In genomic region chr11:9360862-9361622, GRCh38 we compare ENCODE assay signal across 8 cellular contexts. TPM values are rescaled to one million over a fixed set of nuclear protein-coding genes. Genes with fewer than 3 reads are reported as not detected.
A peak's percentile ranks its signal among the peaks of the same experiment; 100 is the strongest.
DNase-seq lines count a peak whose midpoint lies in the region; ATAC-seq, FAIRE-seq and TF ChIP-seq lines count a peak whose summit lies in the region.
"Not testable (repeated sequence)": the region's sequence is repeated elsewhere in the genome, so short reads cannot be mapped to it uniquely, and the experiment has no call there.

No MANE protein-coding gene starts in this region.

- not testable (repeated sequence) for FAIRE-seq in A549 (lab: Jason Lieb, UNC); K562 (lab: Jason Lieb, UNC)

- H2AK5ac ChIP-seq in mesendoderm (ENCODE audit: low read length), result not testable (repeated sequence)

- not testable (repeated sequence) for H4K5ac ChIP-seq in mesendoderm (ENCODE audit: low read length)

- not testable (repeated sequence) for H3K18ac ChIP-seq in mesendoderm (ENCODE audit: low read length)

- not testable (repeated sequence) for TF ChIP-seq CTCF in A549 (IDR thresholded peaks at IDR 0.05); HFFc6 (IDR thresholded peaks at IDR 0.05); K562 (IDR thresholded peaks at IDR 0.05 in 2 of 3, conservative IDR thresholded peaks at IDR 0.05 in 1 of 3; ENCODE audit: insufficient read depth in 2 of 3, low read depth in 1 of 3, low read length in 3 of 3); esophagus squamous epithelium (IDR thresholded peaks at IDR 0.05)

- peak overlapping the region; percentile 99 to 100 for H3K27ac ChIP-seq in A549
- H3K27ac ChIP-seq in K562 (ENCODE audit: extremely low read depth, low read depth, low read length), result peak overlapping the region; percentile 46; the same call in 1 of the 3 replicates
- peak overlapping the region in 3 of 4 donors; percentile 95 to 98 (median 98) for H3K27ac ChIP-seq in esophagus squamous epithelium
- H3K27ac ChIP-seq in mesendoderm (ENCODE audit: low read depth, low read length), result not testable (repeated sequence)

- H3K4me2 ChIP-seq in A549 (peak overlapping the region; percentile 35; the same call in 2 of the 3 replicates), skeletal muscle satellite cell (ENCODE audit: low read length) (peak overlapping the region; percentile 16)
- H3K4me2 ChIP-seq in K562 (ENCODE audit: insufficient read depth, low read length); mesendoderm (ENCODE audit: low read length): not testable (repeated sequence)

- not testable (repeated sequence) for H2BK120ac ChIP-seq in mesendoderm (ENCODE audit: low read depth, low read length)

- not testable (repeated sequence) for H3K56ac ChIP-seq in mesendoderm (ENCODE audit: low read length)

- POLR2A ChIA-PET in A549 (lab: Yijun Ruan, JAX); K562 (lab: Yijun Ruan, JAX): not testable (repeated sequence)

- not testable (repeated sequence) for H3K4me3 Mint-ChIP-seq in HFFc6; T-helper 1 cell treated with Interleukin-12 subunit alpha and Interleukin-12 subunit beta and Interleukin-4 antibody, amounts not matched to agents 30 μg/mL and 1 μg/mL, for 36 hours
- H3K4me3 Mint-ChIP-seq in activated T-helper 17 cell treated with anti-CD3 and anti-CD28 coated beads, Interleukin-2, amount 50 U/mL, for 72 hours, result peak overlapping the region; percentile 2

- not testable (repeated sequence) for H3K23ac ChIP-seq in mesendoderm (ENCODE audit: low read length)

- peak overlapping the region; percentile 81 for H2AFZ ChIP-seq in K562 (ENCODE audit: low read depth, low read length)

- peaks cover 41% of the 10 kb centered on the region for H3K4me1 ChIP-seq in A549
- H3K4me1 ChIP-seq in K562 (replicated peaks in 1 of 2; ENCODE audit: control insufficient read depth in 2 of 2, insufficient read depth in 2 of 2, low read length in 2 of 2), result peaks cover 27 to 30% of the 10 kb centered on the region in 2 experiments
- peaks cover 14 to 53% (median 21%) of the 10 kb centered on the region in 3 donors for H3K4me1 ChIP-seq in esophagus squamous epithelium
- H3K4me1 ChIP-seq in mesendoderm (ENCODE audit: control insufficient read depth, low read depth, low read length), result not testable (repeated sequence)
- H3K4me1 ChIP-seq in skeletal muscle satellite cell (ENCODE audit: control insufficient read depth, insufficient read depth, low read length), result peaks cover 37% of the 10 kb centered on the region

- not testable (repeated sequence) for H3K79me1 ChIP-seq in mesendoderm (ENCODE audit: low read length)

- H3K9ac ChIP-seq in K562 (ENCODE audit: insufficient read depth in 1 of 2, low read depth in 2 of 2, low read length in 2 of 2) (peak overlapping the region in 1 of 2 experiments; percentile 17; a peak in 1 of 4 replicates), skeletal muscle satellite cell (ENCODE audit: low read depth, low read length) (peak overlapping the region; percentile 11)
- not testable (repeated sequence) for H3K9ac ChIP-seq in mesendoderm (ENCODE audit: low read length)

- not testable (repeated sequence) for TF ChIP-seq RAD21 in A549 (conservative IDR thresholded peaks at IDR 0.05 in 1 of 2, IDR thresholded peaks at IDR 0.05 in 1 of 2); K562 (CRISPR knock-in tag; conservative IDR thresholded peaks at IDR 0.05 in 1 of 2, IDR thresholded peaks at IDR 0.05 in 1 of 2)

- H3K36me3 ChIP-seq in K562 (ENCODE audit: control insufficient read depth, insufficient read depth, low read length); esophagus squamous epithelium; mesendoderm (ENCODE audit: control insufficient read depth, insufficient read depth, low read length); skeletal muscle satellite cell (ENCODE audit: insufficient read depth, low read length): not testable (repeated sequence)

- not testable (repeated sequence) for H2BK5ac ChIP-seq in mesendoderm (ENCODE audit: low read length)

- not testable (repeated sequence) for H3K27me3 Mint-ChIP-seq in HFFc6 (ENCODE audit: insufficient read depth); T-helper 1 cell treated with Interleukin-12 subunit alpha and Interleukin-12 subunit beta and Interleukin-4 antibody, amounts not matched to agents 30 μg/mL and 1 μg/mL, for 36 hours (ENCODE audit: low read depth); activated T-helper 17 cell treated with anti-CD3 and anti-CD28 coated beads, Interleukin-2, amount 50 U/mL, for 72 hours

- not testable (repeated sequence) for H4K20me1 ChIP-seq in K562 (replicated peaks; ENCODE audit: control insufficient read depth, insufficient read depth, low read length)

- not testable (repeated sequence) for H3K79me2 ChIP-seq in K562 (ENCODE audit: control insufficient read depth, insufficient read depth, low read length); mesendoderm (ENCODE audit: control insufficient read depth, insufficient read depth, low read length)

- not testable (repeated sequence) for H3K9me1 ChIP-seq in K562 (ENCODE audit: control insufficient read depth, insufficient read depth, low read length)

- H3K27ac Mint-ChIP-seq in HFFc6, result peak overlapping the region; percentile 99
- H3K27ac Mint-ChIP-seq in T-helper 1 cell treated with Interleukin-12 subunit alpha and Interleukin-12 subunit beta and Interleukin-4 antibody, amounts not matched to agents 30 μg/mL and 1 μg/mL, for 36 hours, result peak overlapping the region; percentile 19
- peak overlapping the region; percentile 14 for H3K27ac Mint-ChIP-seq in activated T-helper 17 cell treated with anti-CD3 and anti-CD28 coated beads, Interleukin-2, amount 50 U/mL, for 72 hours

- not testable (repeated sequence) for H2BK15ac ChIP-seq in mesendoderm (replicated peaks; ENCODE audit: low read depth)

- not testable (repeated sequence) for H3K36me3 Mint-ChIP-seq in HFFc6 (ENCODE audit: low read depth); T-helper 1 cell treated with Interleukin-12 subunit alpha and Interleukin-12 subunit beta and Interleukin-4 antibody, amounts not matched to agents 30 μg/mL and 1 μg/mL, for 36 hours (ENCODE audit: low read depth); activated T-helper 17 cell treated with anti-CD3 and anti-CD28 coated beads, Interleukin-2, amount 50 U/mL, for 72 hours (ENCODE audit: low read depth)

- in situ Hi-C loops in K562 (cut with MboI), result loop anchor here (5.0 kb wide), 1 partner anchor 44 kb away; no protein-coding TSS in a partner anchor

- not testable (repeated sequence) for TF ChIP-seq EP300 in A549 (IDR thresholded peaks at IDR 0.05); K562 (IDR thresholded peaks at IDR 0.05; ENCODE audit: low read length)

- not testable (repeated sequence) for ATAC-seq in A549; activated T-helper 17 cell treated with anti-CD3 and anti-CD28 coated beads, Interleukin-2, amount 50 U/mL, for 72 hours (replicated peaks); K562

- CTCF ChIA-PET in A549 (lab: Yijun Ruan, JAX), result interaction anchor here (0.6 kb wide), 1 partner anchor 947 kb away, joined by 4 read pairs; no protein-coding TSS in a partner anchor
- CTCF ChIA-PET in K562 (lab: Yijun Ruan, JAX; ENCODE audit: low intra/inter-chr PET ratio), result not testable (repeated sequence)

- not testable (repeated sequence) for H3K4me3 ChIP-seq in A549; K562; esophagus squamous epithelium; mesendoderm (ENCODE audit: low read length); skeletal muscle satellite cell (ENCODE audit: low read length)

- BruUV-seq in K562 (replicated peaks; lab: Mats Ljungman, UMichigan), result not testable (repeated sequence)

- peaks cover 42% of the 10 kb centered on the region for H3K4me1 Mint-ChIP-seq in HFFc6 (ENCODE audit: low read depth)
- peaks cover 18% of the 10 kb centered on the region for H3K4me1 Mint-ChIP-seq in T-helper 1 cell treated with Interleukin-12 subunit alpha and Interleukin-12 subunit beta and Interleukin-4 antibody, amounts not matched to agents 30 μg/mL and 1 μg/mL, for 36 hours (ENCODE audit: low read depth)
- H3K4me1 Mint-ChIP-seq in activated T-helper 17 cell treated with anti-CD3 and anti-CD28 coated beads, Interleukin-2, amount 50 U/mL, for 72 hours, result peaks cover 12% of the 10 kb centered on the region

- H4K8ac ChIP-seq in mesendoderm (ENCODE audit: low read depth, low read length), result not testable (repeated sequence)

- DNase-seq in A549 (ENCODE audit: low read depth in 1 of 2, low spot score in 1 of 2); HFFc6; K562 (ENCODE audit: extremely low read depth in 1 of 4, low spot score in 3 of 4); esophagus squamous epithelium (lab: John Stamatoyannopoulos, UW); mesendoderm: not testable (repeated sequence)

- not testable (repeated sequence) for H3K27me3 ChIP-seq in K562 (ENCODE audit: control insufficient read depth in 2 of 2, insufficient read depth in 2 of 2, low read length in 2 of 2); esophagus squamous epithelium; mesendoderm (ENCODE audit: insufficient read depth, low read length, poor library complexity); skeletal muscle satellite cell (ENCODE audit: control insufficient read depth, insufficient read depth, low read length)

- intact Hi-C loops in K562 (cut with micrococcal nuclease); esophagus squamous epithelium (cut with DNase I): not testable (repeated sequence)

- H3K9me3 ChIP-seq in A549; K562 (replicated peaks; ENCODE audit: control insufficient read depth, insufficient read depth, low read depth, low read length); esophagus squamous epithelium; skeletal muscle satellite cell (replicated peaks; ENCODE audit: low read length): not testable (repeated sequence)

- not testable (repeated sequence) for TF ChIP-seq POLR2A in A549 (IDR thresholded peaks at IDR 0.05; ENCODE audit: low read length); K562 (conservative IDR thresholded peaks at IDR 0.05); esophagus squamous epithelium (IDR thresholded peaks at IDR 0.05)

- H3K4ac ChIP-seq in mesendoderm (ENCODE audit: low read depth, low read length), result peak overlapping the region; percentile 55

- WGBS in A549 (ENCODE audit: missing lambda C conversion rate), result 95% methylated on average over 13 of the region's 13 CpGs
- WGBS in K562 (ENCODE audit: insufficient coverage, low coverage, missing lambda C conversion rate), result 84% methylated on average over 10 of the region's 13 CpGs
- 78 to 88% methylated on average over 13 of the region's 13 CpGs for WGBS in esophagus squamous epithelium, 2 donors
- no CpG with 5 or more reads among the region's 13 CpGs for WGBS in mesendoderm (ENCODE audit: extremely low coverage, insufficient coverage, low lambda C conversion rate)

- H3K9me3 Mint-ChIP-seq in HFFc6; T-helper 1 cell treated with Interleukin-12 subunit alpha and Interleukin-12 subunit beta and Interleukin-4 antibody, amounts not matched to agents 30 μg/mL and 1 μg/mL, for 36 hours; activated T-helper 17 cell treated with anti-CD3 and anti-CD28 coated beads, Interleukin-2, amount 50 U/mL, for 72 hours: not testable (repeated sequence)

RNA-seq across cellular contexts. Expression of gene IPO7, which starts 23.4 kb away (rescaled TPM):
- polyA plus RNA-seq in A549 (2011; rRNA removed) (142 and 160 TPM in 2 replicates), A549 (2017; fragmentation: RNase III; extraction: RNeasy Plus Mini Kit Qiagen cat#74134 plus additional on column Dnase treatment) (108 to 129 TPM (median 115 TPM) in 3 replicates), K562 (2011; rRNA removed) (96.0 and 124 TPM in 2 replicates), K562 (2014; fragmentation: Illumina TruSeq; extraction: Trizol) (112 and 129 TPM in 2 replicates), K562 (2014; fragmentation: Nextera tagmentation; extraction: Ambion mirVana) (10 to 100 TPM; 23.6 to 28.7 TPM), K562 (2014; rRNA removed) (69.1 and 73.4 TPM in 2 replicates)
- 29.9 and 35.0 TPM in 2 replicates for polyA plus RNA-seq in A549 (2012; cell fraction: cytosol; rRNA removed)
- 23.0 and 30.7 TPM in 2 replicates for polyA plus RNA-seq in A549 (2012; cell fraction: nucleus; rRNA removed)
- polyA minus RNA-seq in A549 (2011; rRNA and poly(A)+ RNA removed), result 112 and 120 TPM in 2 replicates
- total RNA-seq in HFFc6 (2021; fragmentation: NEBNext Ultra II Directional; extraction: Animal tissue kit (Norgen Biotek cat#: 25700)), result 100 to 1,000 TPM; 134 to 172 (median 154) TPM
- 100 to 1,000 TPM in 1 of 2 donors, 10 to 100 TPM in 1; 70.5 to 150 TPM for total RNA-seq in activated T-helper 17 cell treated with anti-CD3 and anti-CD28 coated beads, Interleukin-2, amount 50 U/mL, for 72 hours
- 180 and 323 TPM in 2 replicates for total RNA-seq in K562 (2011; cell fraction: chromatin; rRNA removed; ENCODE audit: low replicate concordance)
- total RNA-seq in K562 (2011; cell fraction: nucleolus; rRNA removed), result 70.2 and 84.5 TPM in 2 replicates
- total RNA-seq in K562 (2011; cell fraction: nucleoplasm; rRNA removed), result 129 and 135 TPM in 2 replicates
- total RNA-seq in K562 (2014; rRNA removed) (48.2 and 50.7 TPM in 2 replicates), K562 (2014; rRNA removed; fragmentation: Illumina TruSeq; extraction: Trizol) (138 and 149 TPM in 2 replicates), K562 (2015; rRNA removed; fragmentation: Illumina TruSeq; extraction: Trizol) (101 and 110 TPM in 2 replicates), K562 (2021) (136 and 139 TPM in 2 replicates), esophagus squamous epithelium (100 to 1,000 TPM in 2 of 4 donors, 10 to 100 TPM in 2; 34.8 to 118 (median 86.8) TPM)
- polyA plus RNA-seq in K562 (2011; cell fraction: cytosol; rRNA removed), result 25.5 and 49.4 TPM in 2 replicates
- polyA plus RNA-seq in K562 (2011; cell fraction: nucleus; rRNA removed), result 38.0 and 39.8 TPM in 2 replicates
- 69.9 and 74.5 TPM in 2 replicates for polyA plus RNA-seq in K562 (2012)
- polyA minus RNA-seq in K562 (2011; rRNA and poly(A)+ RNA removed), result 224 and 240 TPM in 2 replicates
- 144 and 148 TPM in 2 replicates for polyA minus RNA-seq in K562 (2011; cell fraction: cytosol; rRNA and poly(A)+ RNA removed)
- 52.9 and 81.3 TPM in 2 replicates for polyA minus RNA-seq in K562 (2011; cell fraction: nucleus; rRNA and poly(A)+ RNA removed)
- polyA plus RNA-seq in mesendoderm (2013, experiment 1 of 2), result 140 TPM
- 137 TPM for polyA plus RNA-seq in mesendoderm (2013, experiment 2 of 2)
- 118 and 121 TPM in 2 replicates for total RNA-seq in skeletal muscle satellite cell (2012; rRNA removed)

RNA-seq across cellular contexts. Expression of gene TMEM41B, which starts 46.6 kb away (rescaled TPM):
- polyA plus RNA-seq in A549 (2011; rRNA removed) (57.7 and 71.4 TPM in 2 replicates), A549 (2017; fragmentation: RNase III; extraction: RNeasy Plus Mini Kit Qiagen cat#74134 plus additional on column Dnase treatment) (38.6 to 51.6 TPM (median 47.0 TPM) in 3 replicates), K562 (2011; rRNA removed) (79.6 and 89.6 TPM in 2 replicates), K562 (2014; fragmentation: Illumina TruSeq; extraction: Trizol) (28.1 and 28.8 TPM in 2 replicates), K562 (2014; fragmentation: Nextera tagmentation; extraction: Ambion mirVana) (10 to 100 TPM; 17.1 to 24.7 TPM), K562 (2014; rRNA removed) (58.7 and 75.6 TPM in 2 replicates)
- 30.9 and 40.0 TPM in 2 replicates for polyA plus RNA-seq in A549 (2012; cell fraction: cytosol; rRNA removed)
- 43.4 and 51.2 TPM in 2 replicates for polyA plus RNA-seq in A549 (2012; cell fraction: nucleus; rRNA removed)
- polyA minus RNA-seq in A549 (2011; rRNA and poly(A)+ RNA removed), result 23.1 and 25.4 TPM in 2 replicates
- 10 to 100 TPM; 30.5 to 35.3 (median 32.6) TPM for total RNA-seq in HFFc6 (2021; fragmentation: NEBNext Ultra II Directional; extraction: Animal tissue kit (Norgen Biotek cat#: 25700))
- total RNA-seq in activated T-helper 17 cell treated with anti-CD3 and anti-CD28 coated beads, Interleukin-2, amount 50 U/mL, for 72 hours, result 10 to 100 TPM; 24.2 to 33.5 TPM
- 126 and 247 TPM in 2 replicates for total RNA-seq in K562 (2011; cell fraction: chromatin; rRNA removed; ENCODE audit: low replicate concordance)
- total RNA-seq in K562 (2011; cell fraction: nucleolus; rRNA removed), result 91.1 and 96.4 TPM in 2 replicates
- total RNA-seq in K562 (2011; cell fraction: nucleoplasm; rRNA removed), result 150 and 203 TPM in 2 replicates
- total RNA-seq in K562 (2014; rRNA removed) (58.5 and 65.8 TPM in 2 replicates), K562 (2014; rRNA removed; fragmentation: Illumina TruSeq; extraction: Trizol) (51.5 and 58.8 TPM in 2 replicates), K562 (2015; rRNA removed; fragmentation: Illumina TruSeq; extraction: Trizol) (34.5 and 37.0 TPM in 2 replicates), K562 (2021) (44.3 and 48.7 TPM in 2 replicates), esophagus squamous epithelium (10 to 100 TPM; 27.6 to 49.6 (median 34.9) TPM)
- 25.0 and 45.7 TPM in 2 replicates for polyA plus RNA-seq in K562 (2011; cell fraction: cytosol; rRNA removed)
- 60.6 and 87.8 TPM in 2 replicates for polyA plus RNA-seq in K562 (2011; cell fraction: nucleus; rRNA removed)
- polyA plus RNA-seq in K562 (2012), result 28.0 and 30.7 TPM in 2 replicates
- polyA minus RNA-seq in K562 (2011; rRNA and poly(A)+ RNA removed), result 48.1 and 48.6 TPM in 2 replicates
- 23.0 and 24.4 TPM in 2 replicates for polyA minus RNA-seq in K562 (2011; cell fraction: cytosol; rRNA and poly(A)+ RNA removed)
- 34.3 and 57.6 TPM in 2 replicates for polyA minus RNA-seq in K562 (2011; cell fraction: nucleus; rRNA and poly(A)+ RNA removed)
- polyA plus RNA-seq in mesendoderm (2013, experiment 1 of 2), result 45.8 TPM
- polyA plus RNA-seq in mesendoderm (2013, experiment 2 of 2), result 44.7 TPM
- total RNA-seq in skeletal muscle satellite cell (2012; rRNA removed), result 24.2 and 40.6 TPM in 2 replicates

Comparison
In these comparisons a context has a peak if more than half of its experiments do, and no peak if none do; other contexts are left out.
1. H3K27ac Mint-ChIP-seq: peak in every context shown above with its lines; median percentile 99 in HFFc6; 19 in T-helper 1 cell treated with Interleukin-12 subunit alpha and Interleukin-12 subunit beta and Interleukin-4 antibody, amounts not matched to agents 30 μg/mL and 1 μg/mL, for 36 hours; 14 in activated T-helper 17 cell treated with anti-CD3 and anti-CD28 coated beads, Interleukin-2, amount 50 U/mL, for 72 hours.